8 cellular contexts compared by ENCODE assay signal in genomic region chrX:97039363-97040029, GRCh38.
A peak's percentile ranks its signal among the peaks of the same experiment; 100 is the strongest.
DNase-seq lines count a peak whose midpoint lies in the region; ATAC-seq, FAIRE-seq and TF ChIP-seq lines count a peak whose summit lies in the region.

No MANE protein-coding gene starts in this region.

- peak; percentile 93 for ATAC-seq in GM18873 (IDR thresholded peaks at IDR 0.05; ENCODE audit: low FRiP score, unreplicated experiment)

- no peak for TF ChIP-seq POLR2A in H54 (IDR thresholded peaks at IDR 0.05; ENCODE audit: low read depth, low read length)

- no peak overlapping the region for H3K4me3 Mint-ChIP-seq in immature natural killer cell

- no peak overlapping the region for H3K27ac Mint-ChIP-seq in immature natural killer cell

- no peaks in the 10 kb centered on the region for H3K36me3 Mint-ChIP-seq in immature natural killer cell

- DNase-seq in HCEC 1CT (peak; percentile 1), NCI-H2029 treated with DMSO at 0.1 percent for 48 hours (lab: John Stamatoyannopoulos, UW) (peak; percentile 12), iris pigment epithelial cell (ENCODE audit: low read depth) (peak; percentile 47), hepatic stellate cell (ENCODE audit: low spot score) (no peak), NCI-H1417 (lab: John Stamatoyannopoulos, UW) (no peak), H54 (ENCODE audit: insufficient read length, low spot score) (no peak), immature natural killer cell (no peak)

- H3K9me3 Mint-ChIP-seq in immature natural killer cell: no peaks in the 10 kb centered on the region

- FAIRE-seq in H54 (lab: Jason Lieb, UNC): no peak

- H3K4me1 Mint-ChIP-seq in immature natural killer cell: no peaks in the 10 kb centered on the region

- peaks cover 0 to 3% (median 0%) of the 10 kb centered on the region in 3 donors for H3K27me3 Mint-ChIP-seq in immature natural killer cell (ENCODE audit: low read depth in 3 of 3)

Comparison
In these comparisons a context has a peak if more than half of its experiments do, and no peak if none do; other contexts are left out.
1. DNase-seq: peak in HCEC 1CT (single experiment), NCI-H2029 treated with DMSO at 0.1 percent for 48 hours (single experiment) and iris pigment epithelial cell (single experiment); none in hepatic stellate cell (single experiment), NCI-H1417 (0 of 3), H54 (single experiment) and immature natural killer cell (0 of 3).